ENCODE assay signal across 7 cellular contexts in the genomic region with DNA sequence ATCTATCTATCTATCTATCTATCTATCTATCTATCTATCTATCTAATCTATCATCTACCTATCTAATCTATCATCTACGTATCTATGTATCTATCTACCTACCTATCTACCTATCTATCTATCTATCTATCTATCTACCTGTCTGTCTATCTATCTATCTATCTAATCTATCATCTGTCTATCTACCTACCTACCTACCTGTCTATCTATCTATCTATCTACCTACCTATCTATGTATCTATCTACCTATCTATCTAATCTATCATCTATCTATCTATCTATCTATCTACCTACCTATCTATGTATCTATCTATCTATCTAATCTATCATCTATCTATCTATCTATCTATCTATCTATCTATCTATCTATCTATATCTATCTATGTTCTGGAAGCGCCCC. TPM values are rescaled to one million over a fixed set of nuclear protein-coding genes. Genes with fewer than 3 reads are reported as not detected.
"Had no signal": no experiment of that assay in that cellular context is flagged by ENCODE, and none has a peak within 500 bp of the region (broad histone marks: within the 10 kb centered on the region; RNA-seq: fewer than 3 reads in every experiment).

No MANE protein-coding gene starts in this region.

RNA-seq across cellular contexts. Expression of a gene that starts 29.7 kb away (rescaled TPM):
- total RNA-seq: epithelial cell of proximal tubule, esophagus mucosa, fibroblast of villous mesenchyme, foreskin keratinocyte, glomerular endothelial cell, hepatocyte had no signal
- polyA plus RNA-seq: endothelial cell of umbilical vein, foreskin keratinocyte, hepatocyte had no signal
